In the genomic region with DNA sequence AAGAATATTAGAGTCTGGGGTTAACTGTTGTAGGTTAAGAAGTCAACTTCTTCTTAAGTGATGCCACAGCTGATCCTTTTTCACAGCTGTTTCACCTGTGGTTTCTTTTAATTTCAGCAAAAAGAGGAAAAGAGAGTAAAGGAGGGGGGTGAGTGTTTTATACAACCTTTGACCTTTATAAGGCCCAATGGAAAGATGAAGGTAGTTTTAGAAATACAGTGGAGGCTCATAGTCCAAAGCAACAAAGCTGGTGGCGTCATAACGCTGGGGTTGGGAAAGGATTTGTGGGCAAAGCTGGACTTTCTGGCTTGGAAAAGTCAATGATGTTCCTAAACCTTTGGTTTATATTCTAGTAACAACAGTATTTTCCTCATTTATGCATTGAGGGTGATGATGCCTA, we compare ENCODE assay signal across 22 cellular contexts.
"Had no signal": no experiment of that assay in that cellular context is flagged by ENCODE, and none has a peak within 500 bp of the region (broad histone marks: within the 10 kb centered on the region; RNA-seq: fewer than 3 reads in every experiment).

No MANE protein-coding gene starts in this region.

- H3K4me3 Mint-ChIP-seq: activated CD4-positive, alpha-beta T cell treated with anti-CD3 and anti-CD28 coated beads, Interleukin-2, amount 10 ng/mL, durations not matched to agents 7 days and 5 days; activated T-cell treated with anti-CD3 and anti-CD28 coated beads, Interleukin-2, amount 50 U/mL, for 24 hours; natural killer cell had no signal

- H3K27me3 Mint-ChIP-seq: activated CD4-positive, alpha-beta T cell treated with anti-CD3 and anti-CD28 coated beads, Interleukin-2, amount 10 ng/mL, durations not matched to agents 7 days and 5 days; activated T-cell treated with anti-CD3 and anti-CD28 coated beads, Interleukin-2, amount 50 U/mL, for 24 hours; progenitor cell of endocrine pancreas had no signal

- H3K4me1 ChIP-seq: stomach had no signal

- H3K9me3 ChIP-seq: esophagus muscularis mucosa, left ventricle myocardium inferior, stomach, suprapubic skin, tibial nerve had no signal

- H3K4me3 ChIP-seq: coronary artery, esophagus muscularis mucosa, left ventricle myocardium inferior, stomach, suprapubic skin, tibial nerve had no signal

- ATAC-seq: activated CD4-positive, CD25-positive, alpha-beta regulatory T cell treated with anti-CD3 and anti-CD28 coated beads, Interleukin-2, amount 50 U/mL, for 24 hours; natural killer cell had no signal

- DNase-seq: activated CD4-positive, alpha-beta T cell treated with anti-CD3 and anti-CD28 coated beads, Interleukin-2, amount 10 ng/mL, durations not matched to agents 7 days and 5 days; activated CD8-positive, alpha-beta memory T cell treated with anti-CD3 and anti-CD28 coated beads, Interleukin-2, amount 50 U/mL, for 4 hours; activated effector memory CD4-positive, alpha-beta T cell treated with anti-CD3 and anti-CD28 coated beads, Interleukin-2, amount 50 U/mL, for 16 hours; activated T-cell treated with anti-CD3 and anti-CD28 coated beads, Interleukin-2, amount 50 U/mL, for 24 hours; cerebellar nuclear complex; hippocampal formation; kidney glomerular epithelial cell; left ventricle myocardium inferior; mammary epithelial cell; midbrain; natural killer cell; stimulated activated CD4-positive, alpha-beta T cell treated with anti-CD3 and anti-CD28 coated beads, Interleukin-4, amount 100 ng/mL, for 24 hours; stomach; SW 1271 had no signal

- FAIRE-seq: frontal cortex had no signal

- H3K27ac Mint-ChIP-seq: activated CD4-positive, alpha-beta T cell treated with anti-CD3 and anti-CD28 coated beads, Interleukin-2, amount 10 ng/mL, durations not matched to agents 7 days and 5 days; natural killer cell; progenitor cell of endocrine pancreas had no signal

- H3K27me3 ChIP-seq: esophagus muscularis mucosa, stomach, suprapubic skin, tibial nerve had no signal

- H3K27ac ChIP-seq: coronary artery, esophagus muscularis mucosa, left ventricle myocardium inferior, stomach, suprapubic skin, tibial nerve, VCaP had no signal

- H3K9me3 Mint-ChIP-seq: activated CD4-positive, alpha-beta T cell treated with anti-CD3 and anti-CD28 coated beads, Interleukin-2, amount 10 ng/mL, durations not matched to agents 7 days and 5 days; activated T-cell treated with anti-CD3 and anti-CD28 coated beads, Interleukin-2, amount 50 U/mL, for 24 hours; natural killer cell had no signal
